Comparison of ENCODE assay signal across 19 cellular contexts in the genomic region with DNA sequence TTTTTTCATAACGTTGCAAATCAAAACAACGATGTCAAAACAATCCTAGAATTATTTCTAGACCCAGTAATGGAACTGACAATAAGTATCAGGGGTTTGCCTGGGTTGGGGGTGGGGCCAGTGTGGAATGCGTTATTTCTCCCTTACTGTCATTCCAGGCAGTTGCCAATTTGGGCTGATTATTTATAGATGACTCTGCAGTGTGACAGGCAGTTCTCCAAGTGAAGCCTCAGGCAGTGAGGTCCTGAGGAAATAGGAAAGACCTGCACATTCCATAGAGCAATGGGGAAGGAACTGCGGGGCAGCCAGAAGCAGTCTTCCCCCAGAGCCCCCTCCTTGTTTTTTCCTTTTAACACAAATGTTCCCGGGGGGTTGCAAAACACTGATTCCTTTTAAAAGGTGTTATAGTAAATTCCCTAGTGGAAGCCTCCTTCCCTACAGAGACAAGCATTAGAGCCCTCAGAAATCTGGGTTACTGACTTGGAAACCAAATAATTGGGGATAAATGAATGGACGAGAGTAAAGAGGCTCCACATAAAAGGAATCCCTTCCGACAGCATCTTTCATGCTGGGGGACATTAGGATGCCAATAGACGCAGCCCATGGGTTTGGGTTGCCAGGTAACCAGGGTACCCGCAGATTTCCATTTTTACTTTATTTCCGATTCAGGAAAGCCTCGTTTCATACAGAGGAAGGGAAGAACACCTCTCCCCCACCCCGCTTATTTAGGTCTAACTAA.
A peak's percentile ranks its signal among the peaks of the same experiment; 100 is the strongest.
DNase-seq lines count a peak whose midpoint lies in the region; ATAC-seq, FAIRE-seq and TF ChIP-seq lines count a peak whose summit lies in the region.
"Had no signal": no experiment of that assay in that cellular context is flagged by ENCODE, and none has a peak within 500 bp of the region (broad histone marks: within the 10 kb centered on the region; RNA-seq: fewer than 3 reads in every experiment).

No MANE protein-coding gene starts in this region.

- no peaks in the 10 kb centered on the region for H3K36me3 ChIP-seq in right lobe of liver
- H3K36me3 ChIP-seq in HepG2 (replicated peaks in 1 of 2; ENCODE audit: control insufficient read depth in 1 of 2, insufficient read depth in 2 of 2, low read length in 2 of 2) = no peaks in the 10 kb centered on the region
- H3K36me3 ChIP-seq in mesodermal cell (ENCODE audit: control insufficient read depth, insufficient read depth, low read length) = no peaks in the 10 kb centered on the region
- H3K36me3 ChIP-seq: esophagus muscularis mucosa, SJSA1 had no signal

- no peaks in the 10 kb centered on the region for H3K27me3 ChIP-seq in right lobe of liver
- H3K27me3 ChIP-seq in HepG2 (ENCODE audit: control insufficient read depth in 1 of 2, insufficient read depth in 2 of 2, low read length in 2 of 2) = 0 out of 5 replicates have a peak, but pooled peaks cover 0 to 3% of the 10 kb centered on the region in 2 experiments
- peaks cover 0 to 38% (median 0%) of the 10 kb centered on the region in 45 donors for H3K27me3 ChIP-seq in dorsolateral prefrontal cortex
- H3K27me3 ChIP-seq: esophagus muscularis mucosa had no signal

- H3K4me3 ChIP-seq in right lobe of liver (no peak overlapping the region), HepG2 (replicated peaks in 1 of 3; ENCODE audit: insufficient read depth in 1 of 3, low read depth in 2 of 3, low read length in 3 of 3) (no peak overlapping the region), dorsolateral prefrontal cortex (peak overlapping the region in 50 of 59 donors; percentile 4 to 55 (median 36)), mesodermal cell (ENCODE audit: extremely low read depth, insufficient read depth, low read length, poor library complexity, severe bottlenecking) (no peak overlapping the region)
- H3K4me3 ChIP-seq: esophagus muscularis mucosa, GM12878, GM23248, SJSA1 had no signal

- DNase-seq in right lobe of liver = no peak
- no peak for DNase-seq in HepG2 (ENCODE audit: low spot score)
- DNase-seq in dorsolateral prefrontal cortex = peak in 1 of 10 donors; percentile 6
- DNase-seq in NCI-H2107 treated with DMSO at 0.1 percent for 48 hours (lab: John Stamatoyannopoulos, UW; ENCODE audit: unreplicated experiment) = no peak
- DNase-seq in AG20443 (ENCODE audit: low spot score) = no peak
- DNase-seq: activated CD4-positive, CD25-positive, alpha-beta regulatory T cell treated with anti-CD3 and anti-CD28 coated beads, Interleukin-2, amount 50 U/mL, for 72 hours; amniotic stem cell; GM23248; Kasumi-1; NCI-H1436 treated with DMSO at 0.1 percent for 48 hours; NCI-H345 had no signal

- H3K9me3 ChIP-seq in right lobe of liver = no peaks in the 10 kb centered on the region
- H3K9me3 ChIP-seq in HepG2 (ENCODE audit: low read length) = no peaks in the 10 kb centered on the region
- H3K9me3 ChIP-seq in mesodermal cell (ENCODE audit: control insufficient read depth, low read length) = no peaks in the 10 kb centered on the region
- H3K9me3 ChIP-seq: esophagus muscularis mucosa, SJSA1 had no signal

- in situ Hi-C loops in HepG2 (cut with HindIII; ENCODE audit: extremely low pct_ligation_motif_present, low pct_unique_long_range_greater_than_20kb) = no loop called here

- no peak for TF ChIP-seq RAD21 in HepG2 (CRISPR knock-in tag; IDR thresholded peaks at IDR 0.05)

- H3K4me2 ChIP-seq in HepG2 (ENCODE audit: low read depth, low read length) = no peak overlapping the region

- no peaks in the 10 kb centered on the region for H3K4me1 ChIP-seq in right lobe of liver
- H3K4me1 ChIP-seq in HepG2 (ENCODE audit: insufficient read depth, low read length) = no peaks in the 10 kb centered on the region
- peaks cover 19% of the 10 kb centered on the region for H3K4me1 ChIP-seq in mesodermal cell (ENCODE audit: control insufficient read depth, insufficient read depth, low read length, poor library complexity, severe bottlenecking)
- H3K4me1 ChIP-seq: SJSA1 had no signal

- no peak overlapping the region for H3K9ac ChIP-seq in HepG2 (ENCODE audit: insufficient read depth, low read depth, low read length)
- H3K9ac ChIP-seq: GM23248 had no signal

- no peak overlapping the region for H2AFZ ChIP-seq in HepG2 (ENCODE audit: low read length)
- H2AFZ ChIP-seq: GM23248 had no signal

- intact Hi-C loops in right lobe of liver (cut with DNase I) = no loop called here
- intact Hi-C loops in HepG2 (cut with micrococcal nuclease; ENCODE audit: unreplicated experiment) = no loop called here
- intact Hi-C loops in dorsolateral prefrontal cortex (cut with DNase I) = no loop called here

- ATAC-seq in right lobe of liver (peak in 3 of 4 donors; percentile 26 to 77 (median 43)), HepG2 (no peak), GM21360 (IDR thresholded peaks at IDR 0.05; ENCODE audit: unreplicated experiment) (no peak), HG03045 (IDR thresholded peaks at IDR 0.05; ENCODE audit: unreplicated experiment) (no peak)
- ATAC-seq: activated T-helper 17 cell treated with anti-CD3 and anti-CD28 coated beads, Interleukin-2, amount 50 U/mL, for 72 hours; GM12878 had no signal

- CTCF ChIA-PET in HepG2 (lab: Yijun Ruan, JAX; ENCODE audit: low intra/inter-chr PET ratio, low total read pairs) = no interaction called here

- TF ChIP-seq CTCF in right lobe of liver (IDR thresholded peaks at IDR 0.05) (no peak), HepG2 (CRISPR knock-in tag; IDR thresholded peaks at IDR 0.05) (no peak), dorsolateral prefrontal cortex (IDR thresholded peaks at IDR 0.05 in 54 of 56, conservative IDR thresholded peaks at IDR 0.05 in 2 of 56; ENCODE audit: low read depth in 1 of 56, partially characterized antibody in 56 of 56) (no peak)

- POLR2A ChIA-PET in HepG2 (lab: Yijun Ruan, JAX) = no interaction called here

- TF ChIP-seq POLR2A in right lobe of liver (IDR thresholded peaks at IDR 0.05) (no peak), HepG2 (IDR thresholded peaks at IDR 0.05; ENCODE audit: insufficient read depth in 1 of 2, low read depth in 2 of 2, low read length in 2 of 2) (no peak)

- BruUV-seq in HepG2 (replicated peaks; lab: Mats Ljungman, UMichigan) = no TSS peak

- no peaks in the 10 kb centered on the region for H3K79me2 ChIP-seq in HepG2 (ENCODE audit: insufficient read depth, low read length)

- TF ChIP-seq EP300 in HepG2 (IDR thresholded peaks at IDR 0.05; ENCODE audit: low read depth in 2 of 2, low read length in 2 of 2) = no peak
- no peak for TF ChIP-seq EP300 in HepG2 (CRISPR knock-in tag; IDR thresholded peaks at IDR 0.05; ENCODE audit: borderline replicate concordance)

- H3K27ac ChIP-seq in right lobe of liver (no peak overlapping the region), HepG2 (ENCODE audit: extremely low read length, insufficient read depth, low read length) (no peak overlapping the region), dorsolateral prefrontal cortex (peak overlapping the region in 2 of 59 donors; percentile 31 to 48), mesodermal cell (ENCODE audit: low read depth, low read length, severe bottlenecking) (peak overlapping the region; percentile 46)
- H3K27ac ChIP-seq: esophagus muscularis mucosa, GM23248, SJSA1 had no signal

- no peaks in the 10 kb centered on the region for H4K20me1 ChIP-seq in HepG2 (ENCODE audit: insufficient read depth, low read length)

- WGBS in right lobe of liver (ENCODE audit: insufficient coverage, low coverage, low lambda C conversion rate, missing lambda C conversion rate) = 17% methylated on average over 12 of the region's 12 CpGs
- 20% methylated on average over 12 of the region's 12 CpGs for WGBS in HepG2 (ENCODE audit: low lambda C conversion rate)
- WGBS in mesodermal cell (ENCODE audit: insufficient coverage in 2 of 2), 2 experiments = 11 to 32% methylated on average over 5 to 8 of the region's 12 CpGs

- FAIRE-seq in HepG2 (lab: Jason Lieb, UNC) = no peak
- FAIRE-seq: colon, GM12878 had no signal

TF ChIP-seq in HepG2, 621 proteins besides CTCF, POLR2A, EP300 and RAD21 (continues in another document):
- no peak for TF ChIP-seq ZNF839 (CRISPR knock-in tag; IDR thresholded peaks at IDR 0.05; ENCODE audit: borderline replicate concordance)
- no peak for TF ChIP-seq LRRFIP1 (CRISPR knock-in tag; conservative IDR thresholded peaks at IDR 0.05)
- no peak for TF ChIP-seq CERS6 (CRISPR knock-in tag; IDR thresholded peaks at IDR 0.05)

Comparison
In these comparisons a context has a peak if more than half of its experiments do, and no peak if none do; other contexts are left out.
1. ATAC-seq: peak in right lobe of liver (3 of 4); none in HepG2 (single experiment), GM21360 (single experiment) and HG03045 (single experiment).
2. H3K4me3 ChIP-seq: peak in dorsolateral prefrontal cortex (50 of 59); none in right lobe of liver (0 of 3), HepG2 (0 of 3) and mesodermal cell (single experiment).